Comparison of ENCODE assay signal across 25 cellular contexts in the genomic region with DNA sequence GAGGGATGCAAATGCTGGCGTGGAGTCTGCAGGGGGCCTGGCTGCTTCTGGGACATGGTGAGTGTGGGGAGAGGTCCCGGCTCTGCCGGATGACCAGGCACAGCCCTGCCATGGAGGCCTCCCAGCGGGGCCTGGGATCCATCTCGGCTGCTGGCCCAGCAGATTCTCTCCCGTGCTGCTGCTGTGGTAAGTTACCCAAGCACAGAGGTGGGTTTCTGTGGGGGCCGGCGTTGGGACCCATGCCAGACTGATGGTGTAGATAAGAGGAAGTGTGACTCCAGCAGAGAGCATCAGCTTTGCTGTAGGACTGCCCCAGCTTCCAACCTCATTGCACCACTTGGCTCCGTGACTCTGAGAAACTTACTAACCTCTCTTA.
DNase-seq lines count a peak whose midpoint lies in the region; ATAC-seq, FAIRE-seq and TF ChIP-seq lines count a peak whose summit lies in the region.
"Had no signal": no experiment of that assay in that cellular context is flagged by ENCODE, and none has a peak within 500 bp of the region (broad histone marks: within the 10 kb centered on the region; RNA-seq: fewer than 3 reads in every experiment).

No MANE protein-coding gene starts in this region.

- no peak overlapping the region for H3K27ac Mint-ChIP-seq in natural killer cell
- H3K27ac Mint-ChIP-seq: activated T-helper 17 cell treated with anti-CD3 and anti-CD28 coated beads, Interleukin-2, amount 50 U/mL, for 72 hours; IgD-negative memory B cell; naive B cell; stimulated activated naive CD8-positive, alpha-beta T cell treated with anti-CD3 and anti-CD28 coated beads, Interleukin-15, Interleukin-2, amounts not matched to agents 100 ng/mL and 50 ng/mL, for 24 hours had no signal

- peak; percentile 54 for DNase-seq in right atrium auricular region (ENCODE audit: low spot score)
- no peak for DNase-seq in left ventricle myocardium inferior
- no peak for DNase-seq in K562 (ENCODE audit: extremely low read depth in 1 of 4, low spot score in 3 of 4)
- DNase-seq in natural killer cell = peak; percentile 11
- DNase-seq in RCC 7860 (ENCODE audit: low spot score) = no peak
- DNase-seq in RKO (ENCODE audit: low spot score) = no peak
- DNase-seq in CD1c-positive myeloid dendritic cell (ENCODE audit: extremely low spot score) = no peak
- DNase-seq: ACHN; body of pancreas; MG63; naive B cell; NCI-H1694; NCI-H69; occipital lobe; stimulated activated CD4-positive, alpha-beta T cell treated with anti-CD3 and anti-CD28 coated beads, Interleukin-4, amount 100 ng/mL, for 1 hour; SW 1271 had no signal

- H3K4me3 ChIP-seq in right atrium auricular region (no peak overlapping the region), left ventricle myocardium inferior (no peak overlapping the region), K562 (no peak overlapping the region)
- H3K4me3 ChIP-seq: body of pancreas, MG63, upper lobe of left lung had no signal

- no peaks in the 10 kb centered on the region for H4K20me1 ChIP-seq in K562 (replicated peaks; ENCODE audit: control insufficient read depth, insufficient read depth, low read length)

- BruUV-seq in K562 (replicated peaks; lab: Mats Ljungman, UMichigan) = no TSS peak

- peaks cover 0 to 15% of the 10 kb centered on the region in 2 donors for H3K4me1 Mint-ChIP-seq in natural killer cell
- H3K4me1 Mint-ChIP-seq: activated T-helper 17 cell treated with anti-CD3 and anti-CD28 coated beads, Interleukin-2, amount 50 U/mL, for 72 hours; naive B cell had no signal

- in situ Hi-C loops in K562 (cut with MboI) = no loop called here

- H3K27me3 ChIP-seq in right atrium auricular region (no peaks in the 10 kb centered on the region), left ventricle myocardium inferior (ENCODE audit: low read depth) (peaks cover 80% of the 10 kb centered on the region), K562 (ENCODE audit: control insufficient read depth in 2 of 2, insufficient read depth in 2 of 2, low read length in 2 of 2) (peaks cover 0 to 40% of the 10 kb centered on the region in 2 experiments; a peak in 3 of 5 replicates)
- H3K27me3 ChIP-seq: MG63, upper lobe of left lung had no signal

- H3K9ac ChIP-seq in K562 (ENCODE audit: insufficient read depth in 1 of 2, low read depth in 2 of 2, low read length in 2 of 2) = no peak overlapping the region

- no peak overlapping the region for H3K27ac ChIP-seq in right atrium auricular region
- H3K27ac ChIP-seq in left ventricle myocardium inferior (replicated peaks) = no peak overlapping the region
- no peak overlapping the region for H3K27ac ChIP-seq in K562 (ENCODE audit: extremely low read depth, low read depth, low read length)
- H3K27ac ChIP-seq: body of pancreas, C4-2B, upper lobe of left lung had no signal

- H3K36me3 Mint-ChIP-seq in natural killer cell = no peaks in the 10 kb centered on the region
- H3K36me3 Mint-ChIP-seq: IgD-negative memory B cell, naive B cell had no signal

- no peak for TF ChIP-seq POLR2A in K562 (conservative IDR thresholded peaks at IDR 0.05)

- TF ChIP-seq RAD21 in K562 (CRISPR knock-in tag; conservative IDR thresholded peaks at IDR 0.05 in 1 of 2, IDR thresholded peaks at IDR 0.05 in 1 of 2) = no peak

- intact Hi-C loops in left ventricle myocardium inferior (cut with micrococcal nuclease) = no loop called here
- intact Hi-C loops in K562 (cut with micrococcal nuclease) = no loop called here
- intact Hi-C loops in natural killer cell (cut with micrococcal nuclease) = no loop called here

- WGBS in K562 (ENCODE audit: insufficient coverage, low coverage, missing lambda C conversion rate) = 2% methylated on average over 7 of the region's 9 CpGs

- H3K4me3 Mint-ChIP-seq in natural killer cell = no peak overlapping the region
- H3K4me3 Mint-ChIP-seq: activated T-helper 17 cell treated with anti-CD3 and anti-CD28 coated beads, Interleukin-2, amount 50 U/mL, for 72 hours; stimulated activated naive CD8-positive, alpha-beta T cell treated with anti-CD3 and anti-CD28 coated beads, Interleukin-15, Interleukin-2, amounts not matched to agents 100 ng/mL and 50 ng/mL, for 24 hours had no signal

- no peaks in the 10 kb centered on the region for H3K36me3 ChIP-seq in right atrium auricular region
- no peaks in the 10 kb centered on the region for H3K36me3 ChIP-seq in left ventricle myocardium inferior
- no peaks in the 10 kb centered on the region for H3K36me3 ChIP-seq in K562 (ENCODE audit: control insufficient read depth, insufficient read depth, low read length)
- H3K36me3 ChIP-seq: MG63, upper lobe of left lung had no signal

- no peak for ATAC-seq in K562
- peak in 1 of 3 donors; percentile 33 for ATAC-seq in natural killer cell
- no peak for ATAC-seq in GM21367 (IDR thresholded peaks at IDR 0.05; ENCODE audit: unreplicated experiment)
- ATAC-seq: activated T-helper 17 cell treated with anti-CD3 and anti-CD28 coated beads, Interleukin-2, amount 50 U/mL, for 72 hours; body of pancreas had no signal

- no peak overlapping the region for H2AFZ ChIP-seq in K562 (ENCODE audit: low read depth, low read length)

- H3K79me2 ChIP-seq in K562 (ENCODE audit: control insufficient read depth, insufficient read depth, low read length) = no peaks in the 10 kb centered on the region

- POLR2A ChIA-PET in K562 (lab: Yijun Ruan, JAX) = interaction anchor here (0.7 kb wide), 1 partner anchor 92 kb away, joined by 3 read pairs; no protein-coding TSS in a partner anchor

- no peaks in the 10 kb centered on the region for H3K9me3 Mint-ChIP-seq in natural killer cell
- H3K9me3 Mint-ChIP-seq: activated T-helper 17 cell treated with anti-CD3 and anti-CD28 coated beads, Interleukin-2, amount 50 U/mL, for 72 hours; IgD-negative memory B cell; stimulated activated naive CD8-positive, alpha-beta T cell treated with anti-CD3 and anti-CD28 coated beads, Interleukin-15, Interleukin-2, amounts not matched to agents 100 ng/mL and 50 ng/mL, for 24 hours had no signal

- no peak overlapping the region for H3K4me2 ChIP-seq in K562 (ENCODE audit: insufficient read depth, low read length)

- FAIRE-seq in K562 (lab: Jason Lieb, UNC) = no peak
- FAIRE-seq in RCC 7860 (lab: Jason Lieb, UNC) = no peak
- FAIRE-seq: colon, GM18507, keratinocyte had no signal

- H3K4me1 ChIP-seq in right atrium auricular region (no peaks in the 10 kb centered on the region), left ventricle myocardium inferior (no peaks in the 10 kb centered on the region), K562 (replicated peaks in 1 of 2; ENCODE audit: control insufficient read depth in 2 of 2, insufficient read depth in 2 of 2, low read length in 2 of 2) (no peaks in the 10 kb centered on the region)
- H3K4me1 ChIP-seq: body of pancreas, upper lobe of left lung had no signal

- no peaks in the 10 kb centered on the region for H3K9me1 ChIP-seq in K562 (ENCODE audit: control insufficient read depth, insufficient read depth, low read length)

- no peaks in the 10 kb centered on the region for H3K9me3 ChIP-seq in right atrium auricular region
- H3K9me3 ChIP-seq in left ventricle myocardium inferior (replicated peaks) = no peaks in the 10 kb centered on the region
- no peaks in the 10 kb centered on the region for H3K9me3 ChIP-seq in K562 (replicated peaks; ENCODE audit: control insufficient read depth, insufficient read depth, low read depth, low read length)
- H3K9me3 ChIP-seq: body of pancreas, MG63, upper lobe of left lung had no signal

- no peak for TF ChIP-seq CTCF in right atrium auricular region (IDR thresholded peaks at IDR 0.05)
- TF ChIP-seq CTCF in left ventricle myocardium inferior (IDR thresholded peaks at IDR 0.05; ENCODE audit: borderline replicate concordance) = no peak
- no peak for TF ChIP-seq CTCF in K562 (IDR thresholded peaks at IDR 0.05 in 2 of 3, conservative IDR thresholded peaks at IDR 0.05 in 1 of 3; ENCODE audit: insufficient read depth in 2 of 3, low read depth in 1 of 3, low read length in 3 of 3)
- TF ChIP-seq CTCF in natural killer cell (IDR thresholded peaks at IDR 0.05) = no peak

- TF ChIP-seq EP300 in K562 (IDR thresholded peaks at IDR 0.05; ENCODE audit: low read length) = no peak

- CTCF ChIA-PET in K562 (lab: Yijun Ruan, JAX; ENCODE audit: low intra/inter-chr PET ratio) = no interaction called here

- H3K27me3 Mint-ChIP-seq in natural killer cell (ENCODE audit: low read depth in 2 of 2) = peaks cover 10 to 13% of the 10 kb centered on the region in 2 donors

TF ChIP-seq in K562, 482 proteins besides CTCF, POLR2A, EP300 and RAD21 (continues in another document):
- TF ChIP-seq, protein P1, sequence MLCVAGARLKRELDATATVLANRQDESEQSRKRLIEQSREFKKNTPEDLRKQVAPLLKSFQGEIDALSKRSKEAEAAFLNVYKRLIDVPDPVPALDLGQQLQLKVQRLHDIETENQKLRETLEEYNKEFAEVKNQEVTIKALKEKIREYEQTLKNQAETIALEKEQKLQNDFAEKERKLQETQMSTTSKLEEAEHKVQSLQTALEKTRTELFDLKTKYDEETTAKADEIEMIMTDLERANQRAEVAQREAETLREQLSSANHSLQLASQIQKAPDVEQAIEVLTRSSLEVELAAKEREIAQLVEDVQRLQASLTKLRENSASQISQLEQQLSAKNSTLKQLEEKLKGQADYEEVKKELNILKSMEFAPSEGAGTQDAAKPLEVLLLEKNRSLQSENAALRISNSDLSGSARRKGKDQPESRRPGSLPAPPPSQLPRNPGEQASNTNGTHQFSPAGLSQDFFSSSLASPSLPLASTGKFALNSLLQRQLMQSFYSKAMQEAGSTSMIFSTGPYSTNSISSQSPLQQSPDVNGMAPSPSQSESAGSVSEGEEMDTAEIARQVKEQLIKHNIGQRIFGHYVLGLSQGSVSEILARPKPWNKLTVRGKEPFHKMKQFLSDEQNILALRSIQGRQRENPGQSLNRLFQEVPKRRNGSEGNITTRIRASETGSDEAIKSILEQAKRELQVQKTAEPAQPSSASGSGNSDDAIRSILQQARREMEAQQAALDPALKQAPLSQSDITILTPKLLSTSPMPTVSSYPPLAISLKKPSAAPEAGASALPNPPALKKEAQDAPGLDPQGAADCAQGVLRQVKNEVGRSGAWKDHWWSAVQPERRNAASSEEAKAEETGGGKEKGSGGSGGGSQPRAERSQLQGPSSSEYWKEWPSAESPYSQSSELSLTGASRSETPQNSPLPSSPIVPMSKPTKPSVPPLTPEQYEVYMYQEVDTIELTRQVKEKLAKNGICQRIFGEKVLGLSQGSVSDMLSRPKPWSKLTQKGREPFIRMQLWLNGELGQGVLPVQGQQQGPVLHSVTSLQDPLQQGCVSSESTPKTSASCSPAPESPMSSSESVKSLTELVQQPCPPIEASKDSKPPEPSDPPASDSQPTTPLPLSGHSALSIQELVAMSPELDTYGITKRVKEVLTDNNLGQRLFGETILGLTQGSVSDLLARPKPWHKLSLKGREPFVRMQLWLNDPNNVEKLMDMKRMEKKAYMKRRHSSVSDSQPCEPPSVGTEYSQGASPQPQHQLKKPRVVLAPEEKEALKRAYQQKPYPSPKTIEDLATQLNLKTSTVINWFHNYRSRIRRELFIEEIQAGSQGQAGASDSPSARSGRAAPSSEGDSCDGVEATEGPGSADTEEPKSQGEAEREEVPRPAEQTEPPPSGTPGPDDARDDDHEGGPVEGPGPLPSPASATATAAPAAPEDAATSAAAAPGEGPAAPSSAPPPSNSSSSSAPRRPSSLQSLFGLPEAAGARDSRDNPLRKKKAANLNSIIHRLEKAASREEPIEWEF (CRISPR knock-in tag; IDR thresholded peaks at IDR 0.05) = no peak
- TF ChIP-seq C11orf30 (IDR thresholded peaks at IDR 0.05; ENCODE audit: low read depth) = no peak
- TF ChIP-seq ZBTB17 (CRISPR knock-in tag; IDR thresholded peaks at IDR 0.05) = no peak

Comparison
In these comparisons a context has a peak if more than half of its experiments do, and no peak if none do; other contexts are left out.
1. DNase-seq: peak in right atrium auricular region (single experiment) and natural killer cell (single experiment); none in left ventricle myocardium inferior (single experiment), K562 (0 of 4), RCC 7860 (single experiment), RKO (single experiment) and CD1c-positive myeloid dendritic cell (single experiment).